1 cellular context compared by ENCODE assay signal in the genomic region with DNA sequence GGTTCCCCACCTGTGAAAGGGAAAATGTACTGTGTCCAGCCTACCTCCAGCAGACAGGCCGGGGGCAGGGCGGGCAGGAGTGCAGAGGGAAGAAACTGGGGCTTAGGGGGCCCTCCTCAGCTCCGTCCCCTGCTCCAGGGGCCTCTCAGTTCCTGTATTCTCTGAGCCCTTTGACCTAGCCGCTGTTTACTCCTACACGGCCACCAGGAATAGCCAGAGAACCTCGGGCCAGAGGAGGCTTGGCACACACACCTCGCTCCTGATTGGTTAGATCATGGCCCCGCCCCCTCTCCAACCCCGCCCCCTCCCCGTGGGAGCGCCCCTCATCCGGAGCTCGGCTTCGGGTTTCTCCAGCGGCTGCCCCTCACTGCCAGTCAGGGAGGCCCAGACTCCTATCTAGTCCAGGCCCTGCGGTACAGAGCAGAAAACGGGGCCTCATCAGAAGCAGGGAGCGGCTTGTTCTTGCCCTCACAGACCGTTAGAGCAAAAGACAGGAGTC.
TF ChIP-seq lines count a peak whose summit lies in the region.

No MANE protein-coding gene starts in this region.

TF ChIP-seq in IMR-90, 13 proteins besides CTCF, POLR2A, EP300 and RAD21:
- TF ChIP-seq MAZ (IDR thresholded peaks at IDR 0.05; ENCODE audit: borderline replicate concordance, low read depth, low read length) (0 out of 2 replicates have a peak, but pooled peaks have one; percentile 43), MAFK (IDR thresholded peaks at IDR 0.05; ENCODE audit: low read depth, low read length) (no peak)
